In the genomic region with DNA sequence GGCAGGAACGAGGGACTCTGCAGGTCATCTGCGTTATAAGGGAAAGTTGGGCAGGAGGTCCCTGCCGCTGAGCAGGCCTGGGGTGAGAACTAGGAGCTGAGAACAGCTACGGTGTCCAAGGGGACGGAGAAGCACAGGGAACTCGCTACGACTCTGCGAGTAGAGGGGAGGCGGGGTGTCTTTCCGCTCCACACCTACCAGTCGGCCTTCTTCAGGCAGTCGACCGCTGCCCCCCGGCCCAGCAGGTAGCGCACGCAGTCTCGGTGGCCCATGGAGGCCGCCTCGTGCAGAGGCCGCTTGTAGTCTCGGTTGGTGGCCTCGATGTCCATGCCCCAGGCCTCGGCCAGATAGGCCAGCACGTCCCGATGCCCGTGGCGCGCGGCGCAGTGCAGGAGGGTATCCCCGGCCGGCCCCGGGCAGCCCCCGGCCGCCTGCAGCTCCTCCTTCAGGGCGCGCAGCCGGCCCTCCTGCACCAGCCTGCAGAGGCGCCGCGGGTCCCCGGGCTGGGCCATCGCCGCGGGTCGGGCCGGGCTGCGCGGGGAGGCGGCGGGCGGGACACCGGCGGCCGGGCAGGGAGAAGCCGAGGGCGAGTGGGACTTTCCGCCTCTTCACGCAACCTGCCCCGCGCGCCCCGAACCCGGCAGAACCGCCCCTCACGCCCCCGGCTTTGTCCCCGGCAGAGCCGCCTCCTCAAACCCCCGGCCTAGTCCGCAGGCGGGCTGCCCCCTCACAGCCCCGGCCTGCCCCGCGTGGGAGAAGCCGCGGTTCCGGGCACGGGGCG, we compare ENCODE assay signal across 8 cellular contexts. TPM values are rescaled to one million over a fixed set of nuclear protein-coding genes. Genes with fewer than 3 reads are reported as not detected.
DNase-seq lines count a peak whose midpoint lies in the region; ATAC-seq and TF ChIP-seq lines count a peak whose summit lies in the region.

No MANE protein-coding gene starts in this region.

- H3K4me2 ChIP-seq in DND-41 (ENCODE audit: insufficient read depth, low read length), result peak overlapping the region; percentile 95

- no peaks in the 10 kb centered on the region for H3K9me3 Mint-ChIP-seq in memory B cell

- H3K4me3 ChIP-seq in DND-41 (ENCODE audit: low read depth in 1 of 2, low read length in 2 of 2) (peak overlapping the region; percentile 56 to 96), ectodermal cell (ENCODE audit: insufficient read depth, low read depth, low read length) (peak overlapping the region; percentile 92)
- H3K4me3 ChIP-seq in Jurkat, Clone E6-1 (ENCODE audit: low read length), result peak overlapping the region; percentile 75

- H3K36me3 ChIP-seq in DND-41 (ENCODE audit: insufficient read depth, low read length) (peaks cover 45% of the 10 kb centered on the region), ectodermal cell (ENCODE audit: control insufficient read depth, insufficient read depth, low read length) (peaks cover 16% of the 10 kb centered on the region)

- no peak for TF ChIP-seq CTCF in DND-41 (IDR thresholded peaks at IDR 0.05; ENCODE audit: borderline replicate concordance, extremely low read depth, low read length, poor library complexity, severe bottlenecking)

- H3K9me3 ChIP-seq in DND-41 (ENCODE audit: insufficient read depth, low read length, severe bottlenecking) (no peaks in the 10 kb centered on the region), ectodermal cell (ENCODE audit: control insufficient read depth, low read length) (no peaks in the 10 kb centered on the region)

- peak; percentile 37 for ATAC-seq in DND-41 (ENCODE audit: insufficient read depth, low read depth)
- peak; percentile 25 for ATAC-seq in GM21526 (IDR thresholded peaks at IDR 0.05; ENCODE audit: low FRiP score, unreplicated experiment)
- peak; percentile 33 for ATAC-seq in memory B cell (ENCODE audit: low read depth)

- peaks cover 36% of the 10 kb centered on the region for H4K20me1 ChIP-seq in DND-41 (ENCODE audit: insufficient read depth, low read length)

- peaks cover 9% of the 10 kb centered on the region for H3K36me3 Mint-ChIP-seq in memory B cell

- peak overlapping the region; percentile 87 for H3K9ac ChIP-seq in DND-41 (ENCODE audit: low read depth, low read length)

- H3K4me1 Mint-ChIP-seq in memory B cell, result peaks cover 38% of the 10 kb centered on the region

- peak overlapping the region; percentile 70 for H3K27ac ChIP-seq in DND-41 (ENCODE audit: low read length)
- H3K27ac ChIP-seq in ectodermal cell (ENCODE audit: insufficient read depth, low read depth, low read length, poor library complexity, severe bottlenecking), result peak overlapping the region; percentile 50

- 0% methylated on average over 80 of the region's 80 CpGs for WGBS in ectodermal cell, 2 experiments

- DNase-seq in DND-41, result peak; percentile 46
- DNase-seq in Jurkat, Clone E6-1 (ENCODE audit: low read depth, low spot score), result no peak
- DNase-seq in activated CD4-positive, alpha-beta T cell treated with anti-CD3 and anti-CD28 coated beads for 1 hour, result peak; percentile 13
- DNase-seq in memory B cell (ENCODE audit: low spot score in 2 of 2), result peak; percentile 27 to 51
- DNase-seq in stimulated activated CD8-positive, alpha-beta memory T cell treated with anti-CD3 and anti-CD28 coated beads, Interleukin-7, amount 100 ng/mL, for 24 hours (ENCODE audit: low read depth), result peak; percentile 1
- DNase-seq in medulla oblongata (ENCODE audit: extremely low spot score), result no peak

- no peaks in the 10 kb centered on the region for H3K27me3 Mint-ChIP-seq in memory B cell

- H3K4me1 ChIP-seq in DND-41 (ENCODE audit: insufficient read depth, low read length) (peaks cover 40% of the 10 kb centered on the region), ectodermal cell (ENCODE audit: control insufficient read depth, insufficient read depth, low read length) (peaks cover 9% of the 10 kb centered on the region)

- H3K27me3 ChIP-seq in DND-41 (ENCODE audit: insufficient read depth, low read length, poor library complexity), result no peaks in the 10 kb centered on the region
- no peaks in the 10 kb centered on the region for H3K27me3 ChIP-seq in ectodermal cell (ENCODE audit: control insufficient read depth, insufficient read depth, low read length, poor library complexity, severe bottlenecking)

- H3K27ac Mint-ChIP-seq in memory B cell, result peak overlapping the region; percentile 68

- peaks cover 56% of the 10 kb centered on the region for H3K79me2 ChIP-seq in DND-41 (ENCODE audit: insufficient read depth, low read length)

- peak overlapping the region; percentile 93 for H3K4me3 Mint-ChIP-seq in memory B cell

- peak overlapping the region; percentile 92 for H2AFZ ChIP-seq in DND-41 (ENCODE audit: low read depth, low read length)

RNA-seq across cellular contexts. Expression of a gene that starts 0.7 kb away (rescaled TPM):
- 12.7 TPM for polyA plus RNA-seq in Jurkat, Clone E6-1 (2012; ENCODE audit: insufficient read depth, insufficient read length)
- polyA plus RNA-seq in ectodermal cell (2013, experiment 1 of 4), result 10.4 TPM
- 9.7 TPM for polyA plus RNA-seq in ectodermal cell (2013, experiment 2 of 4)
- 8.2 TPM for polyA plus RNA-seq in ectodermal cell (2013, experiment 3 of 4)
- 9.5 TPM for polyA plus RNA-seq in ectodermal cell (2013, experiment 4 of 4)

RNA-seq across cellular contexts. Expression of a gene that starts 1.0 kb away (rescaled TPM):
- 51.8 TPM for polyA plus RNA-seq in Jurkat, Clone E6-1 (2012; ENCODE audit: insufficient read depth, insufficient read length)
- polyA plus RNA-seq in ectodermal cell (2013, experiment 1 of 4), result 43.7 TPM
- 42.5 TPM for polyA plus RNA-seq in ectodermal cell (2013, experiment 2 of 4)
- 39.4 TPM for polyA plus RNA-seq in ectodermal cell (2013, experiment 3 of 4)
- polyA plus RNA-seq in ectodermal cell (2013, experiment 4 of 4), result 40.8 TPM

Comparison
In these comparisons a context has a peak if more than half of its experiments do, and no peak if none do; other contexts are left out.
1. DNase-seq: peak in DND-41 (single experiment), activated CD4-positive, alpha-beta T cell treated with anti-CD3 and anti-CD28 coated beads for 1 hour (single experiment), memory B cell (2 of 2) and stimulated activated CD8-positive, alpha-beta memory T cell treated with anti-CD3 and anti-CD28 coated beads, Interleukin-7, amount 100 ng/mL, for 24 hours (single experiment); none in Jurkat, Clone E6-1 (single experiment) and medulla oblongata (single experiment).
2. Peak in every context shown above with its lines, with median percentiles within 50 percentile points of each other: ATAC-seq and H3K4me3 ChIP-seq.